In the genomic region with DNA sequence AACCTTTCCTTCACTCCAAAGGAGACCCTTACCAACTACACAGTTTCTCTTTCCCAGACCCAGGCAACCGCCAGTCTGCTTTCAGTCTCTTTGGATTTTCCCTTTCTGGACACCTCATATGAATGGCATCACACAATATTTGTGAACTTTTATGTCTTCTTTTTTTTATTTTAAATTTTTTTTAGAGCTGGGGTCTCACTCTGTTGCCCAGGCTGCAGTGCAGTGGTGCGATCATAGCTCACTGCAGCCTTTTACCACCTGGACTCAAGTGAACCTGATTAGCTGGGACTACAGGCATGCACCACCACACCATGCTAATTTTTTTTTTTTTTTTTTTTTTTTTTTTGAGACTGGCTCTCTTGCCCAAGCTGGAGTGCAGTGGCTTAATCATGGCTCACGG, we compare ENCODE assay signal across 1 cellular context.
TF ChIP-seq lines count a peak whose summit lies in the region.

No MANE protein-coding gene starts in this region.

TF ChIP-seq in HepG2, 621 proteins besides CTCF, POLR2A, EP300 and RAD21:
- TF ChIP-seq ZNF121 (CRISPR knock-in tag; IDR thresholded peaks at IDR 0.05) (0 out of 2 replicates have a peak, but pooled peaks have one; percentile 29), NR2F1 (CRISPR knock-in tag; IDR thresholded peaks at IDR 0.05) (no peak)
